Comparison of ENCODE assay signal across 8 cellular contexts in the genomic region with DNA sequence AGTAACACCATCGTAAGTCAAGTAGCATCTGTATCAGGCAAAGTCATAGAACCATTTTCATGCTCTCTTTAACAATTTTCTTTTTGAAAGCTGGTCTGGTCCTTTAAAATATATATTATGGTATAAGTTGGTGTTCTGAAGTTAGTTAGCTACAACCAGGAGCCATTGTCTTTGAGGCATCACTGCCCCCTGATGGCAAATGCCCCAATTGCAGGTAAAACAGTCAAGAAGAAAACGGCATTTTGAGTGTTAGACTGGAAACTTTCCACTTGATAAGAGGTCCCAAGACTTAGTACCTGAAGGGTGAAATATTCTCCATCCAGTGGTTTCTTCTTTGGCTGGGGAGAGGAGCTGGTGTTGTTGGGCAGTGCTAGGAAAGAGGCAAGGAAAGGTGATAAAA. TPM values are rescaled to one million over a fixed set of nuclear protein-coding genes. Genes with fewer than 3 reads are reported as not detected.
DNase-seq lines count a peak whose midpoint lies in the region; ATAC-seq and TF ChIP-seq lines count a peak whose summit lies in the region.

No MANE protein-coding gene starts in this region.

- TF ChIP-seq CTCF in PC-3 (conservative IDR thresholded peaks at IDR 0.05; ENCODE audit: low read depth, low read length) (peak; percentile 68), colonic mucosa (IDR thresholded peaks at IDR 0.05) (peak; percentile 29)

- H3K9me2 ChIP-seq in PC-3 (replicated peaks; ENCODE audit: low read length), result no peaks in the 10 kb centered on the region

- CTCF ChIA-PET in PC-3 (lab: Charles Lee), result interaction anchor here (0.5 to 1.0 kb wide), 3 partner anchors 15 to 41 kb away, joined by 3 to 6 read pairs (median 5); no protein-coding TSS in a partner anchor

- H3K79me2 ChIP-seq in PC-3 (ENCODE audit: low read length), result no peaks in the 10 kb centered on the region

- H3F3A ChIP-seq in PC-3 (ENCODE audit: low read length, unreplicated experiment), result no peaks in the 10 kb centered on the region

- H3K9me3 ChIP-seq in PC-3 (ENCODE audit: low read length) (no peaks in the 10 kb centered on the region), colonic mucosa (peaks cover 4% of the 10 kb centered on the region)

- H3K27me3 ChIP-seq in PC-3 (ENCODE audit: low read length), result no peaks in the 10 kb centered on the region
- H3K27me3 ChIP-seq in colonic mucosa, result no peaks in the 10 kb centered on the region

- H4K20me1 ChIP-seq in PC-3 (ENCODE audit: low read length), result no peaks in the 10 kb centered on the region

- TSS peak; percentile 13 for BruUV-seq in PC-3 (replicated peaks; lab: Mats Ljungman, UMichigan)

- no peak overlapping the region for H2AFZ ChIP-seq in PC-3 (ENCODE audit: low read length)

- no peak overlapping the region for H3K9ac ChIP-seq in PC-3 (ENCODE audit: low read length)
- no peak overlapping the region for H3K9ac ChIP-seq in colonic mucosa (ENCODE audit: low read depth in 2 of 2, low read length in 2 of 2)

- H3K36me3 ChIP-seq in PC-3 (ENCODE audit: low read depth, low read length) (peaks cover 12% of the 10 kb centered on the region), colonic mucosa (peaks cover 13% of the 10 kb centered on the region)

- ATAC-seq in PC-3 (no peak), GM18868 (IDR thresholded peaks at IDR 0.05; ENCODE audit: unreplicated experiment) (no peak), GM19395 (IDR thresholded peaks at IDR 0.05; ENCODE audit: unreplicated experiment) (no peak)

- H3K4me3 ChIP-seq in PC-3 (ENCODE audit: low read length) (no peak overlapping the region), colonic mucosa (no peak overlapping the region)

- DNase-seq in SIG-M5 treated with dmso at 0.1 percent for 504 hours (lab: John Stamatoyannopoulos, UW; ENCODE audit: unreplicated experiment) (peak; percentile 10), SIG-M5 (lab: John Stamatoyannopoulos, UW) (no peak), PC-3 (peak; percentile 59), colonic mucosa (peak; percentile 66), GM19240 (ENCODE audit: insufficient read length, low spot score) (no peak)
- DNase-seq in stimulated activated CD4-positive, alpha-beta T cell treated with anti-CD3 and anti-CD28 coated beads, Interleukin-4, amount 100 ng/mL, for 24 hours, result peak; percentile 51

- intact Hi-C loops in PC-3 (cut with micrococcal nuclease), result no loop called here
- intact Hi-C loops in colonic mucosa (cut with DNase I), result no loop called here

- no peak overlapping the region for H3K27ac ChIP-seq in PC-3 (ENCODE audit: low read length)
- no peak overlapping the region for H3K27ac ChIP-seq in colonic mucosa

- POLR2A ChIA-PET in PC-3 (lab: Charles Lee; ENCODE audit: unreplicated experiment), result no interaction called here

- H3K4me2 ChIP-seq in PC-3 (ENCODE audit: low read length), result no peak overlapping the region

- H3K4me1 ChIP-seq in PC-3 (ENCODE audit: insufficient read depth, low read length) (no peaks in the 10 kb centered on the region), colonic mucosa (no peaks in the 10 kb centered on the region)

RNA-seq across cellular contexts. Expression of a gene that starts 14.1 kb away (rescaled TPM):
- total RNA-seq in PC-3 (2014; rRNA removed) (2.0 and 3.4 TPM in 2 replicates), colonic mucosa (10 to 100 TPM; 64.3 to 90.0 TPM)

RNA-seq across cellular contexts. Expression of a gene that starts 15.0 kb away (rescaled TPM):
- 18.0 and 22.6 TPM in 2 replicates for total RNA-seq in PC-3 (2014; rRNA removed)
- 10 to 100 TPM in 1 of 2 donors, 1 to 10 TPM in 1; 6.0 to 22.6 TPM for total RNA-seq in colonic mucosa

RNA-seq across cellular contexts. Expression of a gene that starts 22.5 kb away (rescaled TPM):
- total RNA-seq in PC-3 (2014; rRNA removed) (not detected in 2 replicates), colonic mucosa (1 to 10 TPM in 1 of 2 donors, under 1 TPM in 1; 0.54 to 1.4 TPM)

RNA-seq across cellular contexts. Expression of a gene that starts 31.8 kb away (rescaled TPM):
- total RNA-seq in PC-3 (2014; rRNA removed), result 4.9 and 7.7 TPM in 2 replicates
- total RNA-seq in colonic mucosa, result under 1 TPM; 0.42 to 0.82 TPM

RNA-seq across cellular contexts. Expression of a gene that starts 43.3 kb away (rescaled TPM):
- total RNA-seq in PC-3 (2014; rRNA removed), result not detected in 2 replicates
- under 1 TPM; 0.42 to 0.64 TPM for total RNA-seq in colonic mucosa

Comparison
In these comparisons a context has a peak if more than half of its experiments do, and no peak if none do; other contexts are left out.
1. DNase-seq: peak in SIG-M5 treated with dmso at 0.1 percent for 504 hours (single experiment), PC-3 (single experiment), colonic mucosa (single experiment) and stimulated activated CD4-positive, alpha-beta T cell treated with anti-CD3 and anti-CD28 coated beads, Interleukin-4, amount 100 ng/mL, for 24 hours (single experiment); none in SIG-M5 (single experiment) and GM19240 (single experiment).
2. RNA of a gene that starts 14.1 kb away (total RNA-seq): 64.3 to 90.0 TPM in colonic mucosa; 2.0 to 3.4 TPM in PC-3; every median in the first group is over 10 times any median in the second.